ENCODE assay signal across 1 cellular context in genomic region chr6:32838114-32838958, GRCh38.
TF ChIP-seq lines count a peak whose summit lies in the region.

Gene TAP2 (minus strand): TSS chr6:32838739. CDS start chr6:32838233, 506 bp downstream.

TF ChIP-seq in K562, 482 proteins besides CTCF, POLR2A, EP300 and RAD21 (continued from another document and continues in another):
- TF ChIP-seq MLX (CRISPR knock-in tag; conservative IDR thresholded peaks at IDR 0.05) (no peak), ZNF639 (CRISPR knock-in tag; conservative IDR thresholded peaks at IDR 0.05 in 1 of 2, IDR thresholded peaks at IDR 0.05 in 1 of 2) (peak in 1 of 2 experiments; percentile 65; a peak in 1 of 4 replicates), FIP1L1 (IDR thresholded peaks at IDR 0.05; ENCODE audit: low read depth, low read length, poor library complexity, severe bottlenecking) (peak; percentile 64), ZNF174 (CRISPR knock-in tag; IDR thresholded peaks at IDR 0.05) (no peak), CHD1 (IDR thresholded peaks at IDR 0.05; ENCODE audit: low read length) (no peak), CUX1 (CRISPR knock-in tag; IDR thresholded peaks at IDR 0.05) (no peak), SNAPC5 (CRISPR knock-in tag; IDR thresholded peaks at IDR 0.05) (no peak), EHMT2 (IDR thresholded peaks at IDR 0.05) (no peak), TOE1 (IDR thresholded peaks at IDR 0.05; ENCODE audit: borderline replicate concordance) (peak; percentile 36; the same call in 1 of the 2 replicates), TOE1 (CRISPR knock-in tag; IDR thresholded peaks at IDR 0.05; ENCODE audit: borderline replicate concordance, low read depth) (no peak), BCL6 (CRISPR knock-in tag; IDR thresholded peaks at IDR 0.05) (no peak), ELF2 (CRISPR knock-in tag; IDR thresholded peaks at IDR 0.05) (no peak), POLR2AphosphoS5 (IDR thresholded peaks at IDR 0.05; ENCODE audit: control insufficient read depth, insufficient read depth, low read depth, low read length) (peak; percentile 45; the same call in 1 of the 2 replicates), ZSCAN29 (IDR thresholded peaks at IDR 0.05) (no peak), SNIP1 (IDR thresholded peaks at IDR 0.05; ENCODE audit: low read depth) (no peak), ZNF398 (CRISPR knock-in tag; IDR thresholded peaks at IDR 0.05) (no peak), ZFP36 (IDR thresholded peaks at IDR 0.05; ENCODE audit: low read depth, low read length, partially characterized antibody) (peak; percentile 30), C11orf30 (IDR thresholded peaks at IDR 0.05; ENCODE audit: low read depth) (no peak), ZNF717 (CRISPR knock-in tag; IDR thresholded peaks at IDR 0.05) (no peak), EP400 (IDR thresholded peaks at IDR 0.05) (peak; percentile 78), HNRNPL (IDR thresholded peaks at IDR 0.05; ENCODE audit: low read depth, low read length) (no peak), STAT6 (CRISPR knock-in tag; IDR thresholded peaks at IDR 0.05) (no peak), TARDBP (IDR thresholded peaks at IDR 0.05) (peak; percentile 31; the same call in 1 of the 2 replicates), ZNF507 (tag; conservative IDR thresholded peaks at IDR 0.05) (no peak), BRF1 (IDR thresholded peaks at IDR 0.05; ENCODE audit: borderline replicate concordance, extremely low read depth, insufficient read length) (no peak), CBFA2T2 (conservative IDR thresholded peaks at IDR 0.05) (no peak), ZFP30 (CRISPR knock-in tag; IDR thresholded peaks at IDR 0.05; ENCODE audit: borderline replicate concordance) (no peak), MYC (IDR thresholded peaks at IDR 0.05; ENCODE audit: low read depth, low read length) (peak; percentile 90), MYC (CRISPR knock-in tag; IDR thresholded peaks at IDR 0.05; ENCODE audit: borderline replicate concordance, low read depth) (no peak), ZBTB8A (IDR thresholded peaks at IDR 0.05; ENCODE audit: partially characterized antibody) (no peak), MEF2A (IDR thresholded peaks at IDR 0.05; ENCODE audit: control insufficient read depth, low read depth, low read length) (no peak), RFX7 (CRISPR knock-in tag; IDR thresholded peaks at IDR 0.05) (no peak), RCOR1 (IDR thresholded peaks at IDR 0.05; ENCODE audit: borderline replicate concordance in 1 of 2, low read depth in 2 of 2, low read length in 2 of 2) (peak in 1 of 2 experiments; percentile 72; a peak in 2 of 4 replicates), SMARCB1 (IDR thresholded peaks at IDR 0.05; ENCODE audit: insufficient read length, low read depth) (no peak), HMG20B (CRISPR knock-in tag; IDR thresholded peaks at IDR 0.05) (no peak), MTA3 (IDR thresholded peaks at IDR 0.05; ENCODE audit: borderline replicate concordance) (peak; percentile 77), PREB (CRISPR knock-in tag; IDR thresholded peaks at IDR 0.05) (peak; percentile 37; the same call in 1 of the 2 replicates), FOXM1 (IDR thresholded peaks at IDR 0.05; ENCODE audit: low read depth) (peak; percentile 90), FOXM1 (CRISPR knock-in tag; IDR thresholded peaks at IDR 0.05; ENCODE audit: low read depth) (no peak), HEY1 (CRISPR knock-in tag; IDR thresholded peaks at IDR 0.05; ENCODE audit: borderline replicate concordance) (peak; percentile 42; the same call in 1 of the 2 replicates), TEAD4 (IDR thresholded peaks at IDR 0.05; ENCODE audit: low read length) (peak; percentile 45; the same call in 1 of the 2 replicates), TEAD4 (CRISPR knock-in tag; IDR thresholded peaks at IDR 0.05; ENCODE audit: borderline replicate concordance) (no peak), POLR2B (IDR thresholded peaks at IDR 0.05; ENCODE audit: low read depth, partially characterized antibody) (peak; percentile 57), DLX4 (CRISPR knock-in tag; IDR thresholded peaks at IDR 0.05) (no peak), SPI1 (IDR thresholded peaks at IDR 0.05; ENCODE audit: borderline replicate concordance, low read depth, low read length) (peak; percentile 58), E2F4 (CRISPR knock-in tag; IDR thresholded peaks at IDR 0.05; ENCODE audit: low read depth) (no peak), SIX5 (IDR thresholded peaks at IDR 0.05; ENCODE audit: borderline replicate concordance in 1 of 2, insufficient read depth in 1 of 2, low read depth in 1 of 2, low read length in 2 of 2) (no peak), TCF7L2 (IDR thresholded peaks at IDR 0.05; ENCODE audit: low read depth, low read length) (no peak), ATF3 (IDR thresholded peaks at IDR 0.05) (peak; percentile 35; the same call in 1 of the 2 replicates), ATF3 (CRISPR knock-in tag; conservative IDR thresholded peaks at IDR 0.05) (no peak), HINFP (tag; conservative IDR thresholded peaks at IDR 0.05; ENCODE audit: low read depth) (no peak)
